8 cellular contexts compared by ENCODE assay signal in genomic region chr17:37643118-37643766, GRCh38. TPM values are rescaled to one million over a fixed set of nuclear protein-coding genes. Genes with fewer than 3 reads are reported as not detected.
DNase-seq lines count a peak whose midpoint lies in the region; TF ChIP-seq lines count a peak whose summit lies in the region.

DDX52 (minus strand) TSS chr17:37643446; CDS start chr17:37643420, 26 bp downstream.

- no peaks in the 10 kb centered on the region for H3K9me2 ChIP-seq in OCI-LY7 (ENCODE audit: insufficient read depth, low read length)

- H3K4me3 ChIP-seq in CD4-positive, alpha-beta memory T cell (ENCODE audit: low read length in 2 of 2), result peak within 1 kb of the TSS; percentile 90 to 94
- peak within 1 kb of the TSS; percentile 98 for H3K4me3 ChIP-seq in OCI-LY7 (ENCODE audit: low read depth, low read length, poor library complexity, severe bottlenecking)

- peak within 1 kb of the TSS; percentile 93 to 97 (median 96) for H3K4me3 Mint-ChIP-seq in CD4-positive, alpha-beta memory T cell
- peak within 1 kb of the TSS; percentile 96 to 98 (median 98) for H3K4me3 Mint-ChIP-seq in IgD-negative memory B cell

- H4K20me1 ChIP-seq in OCI-LY7 (ENCODE audit: insufficient read depth, low read length), result no peaks in the 10 kb centered on the region

- CTCF ChIA-PET in CD4-positive, alpha-beta memory T cell (lab: Charles Lee; ENCODE audit: partially characterized antibody), result interaction anchor here (0.7 to 2.2 kb wide), 2 partner anchors 34 kb away, joined by 3 to 4 read pairs; partner anchors contain the start of gene SYNRG
- CTCF ChIA-PET in OCI-LY7 (lab: Charles Lee; ENCODE audit: unreplicated experiment), result no interaction called here

- BruUV-seq in OCI-LY7 (replicated peaks; lab: Mats Ljungman, UMichigan), result no TSS peak

- POLR2A ChIA-PET in CD4-positive, alpha-beta memory T cell (lab: Charles Lee; ENCODE audit: partially characterized antibody), result interaction anchor here (0.6 to 1.7 kb wide), 3 partner anchors 34 to 117 kb away, joined by 3 to 8 read pairs (median 4); partner anchors contain the start of gene SYNRG
- POLR2A ChIA-PET in OCI-LY7 (lab: Charles Lee), result no interaction called here

- peaks cover 5% of the 10 kb centered on the region for H3K36me3 ChIP-seq in CD4-positive, alpha-beta memory T cell (ENCODE audit: insufficient read depth, low read length)
- peaks cover 36% of the 10 kb centered on the region for H3K36me3 ChIP-seq in OCI-LY7 (ENCODE audit: insufficient read depth, low read length)

- intact Hi-C loops in CD4-positive, alpha-beta memory T cell (cut with micrococcal nuclease), result loop anchor here (1.0 kb wide), 1 partner anchor 34 kb away; the partner anchor contains the start of gene SYNRG
- intact Hi-C loops in OCI-LY7 (cut with micrococcal nuclease; ENCODE audit: unreplicated experiment), result no loop called here

- H3K27ac ChIP-seq in CD4-positive, alpha-beta memory T cell (ENCODE audit: low read depth, low read length), result peak within 1 kb of the TSS; percentile 84
- H3K27ac ChIP-seq in OCI-LY7 (ENCODE audit: low read depth, low read length, poor library complexity, severe bottlenecking), result peak within 1 kb of the TSS; percentile 47

- peaks cover 25 to 42% (median 31%) of the 10 kb centered on the region in 4 donors for H3K4me1 Mint-ChIP-seq in CD4-positive, alpha-beta memory T cell
- peaks cover 16 to 25% (median 23%) of the 10 kb centered on the region in 3 donors for H3K4me1 Mint-ChIP-seq in IgD-negative memory B cell

- peak; percentile 86 to 91 (median 88) for DNase-seq in CD4-positive, alpha-beta memory T cell
- DNase-seq in GM20000 (ENCODE audit: low spot score) (peak; percentile 90), OCI-LY7 (ENCODE audit: low spot score) (peak; percentile 92), epidermal melanocyte (ENCODE audit: insufficient read length, low spot score) (peak; percentile 90), midbrain (lab: John Stamatoyannopoulos, UW) (peak; percentile 90)
- DNase-seq in activated CD8-positive, alpha-beta memory T cell treated with anti-CD3 and anti-CD28 coated beads, Interleukin-2, amount 50 U/mL, for 48 hours, result peak; percentile 91
- peak; percentile 75 to 79 for DNase-seq in stimulated activated CD8-positive, alpha-beta memory T cell treated with anti-CD3 and anti-CD28 coated beads, Interleukin-15, amount 100 ng/mL, for 4 hours (ENCODE audit: low read depth in 2 of 2)

- H3K36me3 Mint-ChIP-seq in CD4-positive, alpha-beta memory T cell, result peaks cover 14 to 23% of the 10 kb centered on the region in 2 donors
- H3K36me3 Mint-ChIP-seq in IgD-negative memory B cell, result no peaks in the 10 kb centered on the region

- H3K27me3 ChIP-seq in CD4-positive, alpha-beta memory T cell (ENCODE audit: insufficient read depth, low read length), result peaks cover 13% of the 10 kb centered on the region

- peak within 1 kb of the TSS; percentile 98 for H3K4me2 ChIP-seq in OCI-LY7 (ENCODE audit: low read length)

- H3K9me3 ChIP-seq in CD4-positive, alpha-beta memory T cell (ENCODE audit: control insufficient read depth in 1 of 2, low read length in 2 of 2), result no peaks in the 10 kb centered on the region
- H3K9me3 ChIP-seq in OCI-LY7 (ENCODE audit: low read length), result no peaks in the 10 kb centered on the region

- H2AFZ ChIP-seq in OCI-LY7 (ENCODE audit: low read length), result peak within 1 kb of the TSS; percentile 99

- peaks cover 19 to 27% of the 10 kb centered on the region in 2 donors for H3K27me3 Mint-ChIP-seq in CD4-positive, alpha-beta memory T cell
- H3K27me3 Mint-ChIP-seq in IgD-negative memory B cell, result peaks cover 24% of the 10 kb centered on the region

- peak within 1 kb of the TSS; percentile 84 to 96 (median 95) for H3K27ac Mint-ChIP-seq in CD4-positive, alpha-beta memory T cell
- peak within 1 kb of the TSS; percentile 74 to 96 (median 86) for H3K27ac Mint-ChIP-seq in IgD-negative memory B cell

- H3K9me3 Mint-ChIP-seq in CD4-positive, alpha-beta memory T cell, result no peaks in the 10 kb centered on the region
- H3K9me3 Mint-ChIP-seq in IgD-negative memory B cell, result no peaks in the 10 kb centered on the region

- peaks cover 35% of the 10 kb centered on the region for H3K79me2 ChIP-seq in OCI-LY7 (ENCODE audit: insufficient read depth, low read depth, low read length)

- peaks cover 28% of the 10 kb centered on the region for H3K4me1 ChIP-seq in CD4-positive, alpha-beta memory T cell (ENCODE audit: insufficient read depth, low read length)
- peaks cover 17% of the 10 kb centered on the region for H3K4me1 ChIP-seq in OCI-LY7 (ENCODE audit: insufficient read depth, low read length, poor library complexity, severe bottlenecking)

- TF ChIP-seq CTCF in GM20000 (IDR thresholded peaks at IDR 0.05; ENCODE audit: extremely low read depth, missing control alignments), result no peak
- TF ChIP-seq CTCF in OCI-LY7 (conservative IDR thresholded peaks at IDR 0.05; ENCODE audit: low read length), result no peak

RNA-seq across cellular contexts. Expression of gene DDX52, which starts in this region (rescaled TPM):
- 10 to 100 TPM; 25.7 to 26.5 TPM for total RNA-seq in CD4-positive, alpha-beta memory T cell
- 10 to 100 TPM; 10.9 to 16.1 TPM for polyA plus RNA-seq in CD4-positive, alpha-beta memory T cell
- 13.8 TPM for polyA plus RNA-seq in IgD-negative memory B cell
- total RNA-seq in OCI-LY7 (2014; rRNA removed; shearing (Covaris generic)), result 14.2 and 18.1 TPM in 2 replicates
- total RNA-seq in OCI-LY7 (2022), result 30.6 and 35.2 TPM in 2 replicates

Comparison
In these comparisons a context has a peak if more than half of its experiments do, and no peak if none do; other contexts are left out.
1. Peak in every context shown above with its lines: DNase-seq, H3K4me3 ChIP-seq and H3K27ac ChIP-seq.